9 cellular contexts compared by ENCODE assay signal in the genomic region with DNA sequence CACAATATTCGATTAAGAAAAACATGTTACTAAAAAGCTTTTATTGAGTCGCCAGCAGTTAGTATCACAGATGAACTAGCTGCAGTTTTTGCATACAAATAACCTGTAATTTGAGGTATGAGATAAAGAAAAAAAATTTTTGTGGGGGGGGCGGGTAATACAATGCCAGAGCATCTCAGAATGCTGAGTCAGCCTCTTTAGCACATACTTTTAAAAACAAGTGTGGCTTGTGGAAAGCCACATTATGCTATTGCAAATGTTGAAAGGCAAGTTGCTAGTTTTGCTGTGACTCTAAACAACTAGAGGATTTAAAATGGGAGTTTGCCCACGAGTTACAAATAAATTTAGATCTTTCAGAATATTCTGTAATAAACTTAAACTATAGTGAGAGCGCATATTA. TPM values are rescaled to one million over a fixed set of nuclear protein-coding genes. Genes with fewer than 3 reads are reported as not detected.
DNase-seq lines count a peak whose midpoint lies in the region; ATAC-seq, FAIRE-seq and TF ChIP-seq lines count a peak whose summit lies in the region.
"Not testable (repeated sequence)": the region's sequence is repeated elsewhere in the genome, so short reads cannot be mapped to it uniquely, and the experiment has no call there.
"Had no signal": no experiment of that assay in that cellular context is flagged by ENCODE, and none has a peak within 500 bp of the region (broad histone marks: within the 10 kb centered on the region; RNA-seq: fewer than 3 reads in every experiment).

No MANE protein-coding gene starts in this region.

- H2AFZ ChIP-seq in IMR-90 (replicated peaks; ENCODE audit: low read length, poor library complexity); astrocyte (ENCODE audit: low read depth, low read length): not testable (repeated sequence)

- H3K27me3 Mint-ChIP-seq in HFFc6 (ENCODE audit: insufficient read depth); astrocyte (ENCODE audit: low read depth, unreplicated experiment): not testable (repeated sequence)

- H3K27ac Mint-ChIP-seq in HFFc6 = not testable (repeated sequence)
- peak overlapping the region; percentile 72 for H3K27ac Mint-ChIP-seq in astrocyte (ENCODE audit: unreplicated experiment)

- not testable (repeated sequence) for FAIRE-seq in astrocyte (lab: Jason Lieb, UNC)

- dilution Hi-C loops in IMR-90 (cut with HindIII; ENCODE audit: low sequenced_read_pairs, unreplicated experiment) = not testable (repeated sequence)

- H3K9me3 Mint-ChIP-seq in HFFc6; astrocyte (ENCODE audit: unreplicated experiment): not testable (repeated sequence)

- not testable (repeated sequence) for H4K20me1 ChIP-seq in IMR-90 (ENCODE audit: insufficient read depth, low read length); astrocyte (ENCODE audit: insufficient read depth, low read length)

- H3K27ac ChIP-seq in IMR-90 (ENCODE audit: insufficient read depth, low read length); astrocyte (ENCODE audit: low read depth, low read length); brain microvascular endothelial cell: not testable (repeated sequence)

- H4K8ac ChIP-seq in IMR-90 (ENCODE audit: low read depth in 2 of 2, low read length in 2 of 2) = not testable (repeated sequence)

- H3K79me2 ChIP-seq in astrocyte (ENCODE audit: insufficient read depth, low read length) = not testable (repeated sequence)

- H3K9ac ChIP-seq in IMR-90 (ENCODE audit: low read depth, low read length); astrocyte (ENCODE audit: low read length): not testable (repeated sequence)

- H3K9me1 ChIP-seq in IMR-90 (ENCODE audit: insufficient read depth, low read length) = not testable (repeated sequence)

- H3K56ac ChIP-seq in IMR-90 (ENCODE audit: extremely low read depth, insufficient read depth, low read length) = not testable (repeated sequence)

- H2AK9ac ChIP-seq in IMR-90 (replicated peaks; ENCODE audit: low read depth, low read length, poor library complexity) = not testable (repeated sequence)

- peaks cover 54% of the 10 kb centered on the region for H3K4me1 Mint-ChIP-seq in HFFc6 (ENCODE audit: low read depth)
- not testable (repeated sequence) for H3K4me1 Mint-ChIP-seq in astrocyte (ENCODE audit: low read depth, unreplicated experiment)

- POLR2A ChIA-PET in IMR-90 (lab: Charles Lee; ENCODE audit: unreplicated experiment) = interaction anchor here (0.6 kb wide), 1 partner anchor 384 kb away, joined by 4 read pairs; no protein-coding TSS in a partner anchor

- BruUV-seq in IMR-90 (replicated peaks; lab: Mats Ljungman, UMichigan) = not testable (repeated sequence)

- not testable (repeated sequence) for H3K9me3 ChIP-seq in IMR-90 (ENCODE audit: control insufficient read depth, insufficient read depth, low read length); astrocyte (ENCODE audit: insufficient read depth, low read depth, low read length)

- not testable (repeated sequence) for H3K14ac ChIP-seq in IMR-90 (replicated peaks; ENCODE audit: low read depth, low read length)

- WGBS in IMR-90 (ENCODE audit: extremely low coverage in 2 of 2, insufficient read length in 1 of 2), 2 experiments = no CpG with 5 or more reads among the region's 5 CpGs

- not testable (repeated sequence) for H3K4ac ChIP-seq in IMR-90 (ENCODE audit: low read depth, low read length)

- not testable (repeated sequence) for ATAC-seq in IMR-90 (ENCODE audit: low read depth)

- H2BK20ac ChIP-seq in IMR-90 (ENCODE audit: low read depth, low read length) = not testable (repeated sequence)

- TF ChIP-seq POLR2A in IMR-90 (IDR thresholded peaks at IDR 0.05; ENCODE audit: low read depth, low read length) = not testable (repeated sequence)

- in situ Hi-C loops in IMR-90 (cut with MboI; ENCODE audit: low sequenced_read_pairs); brain microvascular endothelial cell (cut with HindIII; ENCODE audit: low pct_ligation_motif_present, low sequenced_read_pairs): not testable (repeated sequence)

- not testable (repeated sequence) for H3K79me1 ChIP-seq in IMR-90 (ENCODE audit: low read depth in 1 of 2, low read length in 2 of 2)

- not testable (repeated sequence) for TF ChIP-seq CTCF in AG10803 (conservative IDR thresholded peaks at IDR 0.05; ENCODE audit: low read length); HFFc6 (IDR thresholded peaks at IDR 0.05); IMR-90 (conservative IDR thresholded peaks at IDR 0.05; ENCODE audit: low read depth, low read length); astrocyte (IDR thresholded peaks at IDR 0.05; ENCODE audit: insufficient read depth, low read depth, low read length); brain microvascular endothelial cell (IDR thresholded peaks at IDR 0.05; ENCODE audit: low read depth, low read length, missing control alignments)

- not testable (repeated sequence) for H3K4me1 ChIP-seq in IMR-90 (ENCODE audit: control insufficient read depth, insufficient read depth, low read length); astrocyte (ENCODE audit: insufficient read depth, low read length)

- H3K4me3 Mint-ChIP-seq in HFFc6 = 0 out of 2 replicates have a peak overlapping the region, but pooled peaks have one; percentile 22
- H3K4me3 Mint-ChIP-seq in astrocyte (ENCODE audit: unreplicated experiment) = not testable (repeated sequence)

- H3K36me3 ChIP-seq in IMR-90 (ENCODE audit: control insufficient read depth, insufficient read depth, low read length); astrocyte (ENCODE audit: insufficient read depth, low read length); brain microvascular endothelial cell (replicated peaks): not testable (repeated sequence)

- H3K27me3 ChIP-seq in IMR-90 (ENCODE audit: control insufficient read depth, insufficient read depth, low read length); astrocyte (ENCODE audit: insufficient read depth, low read length); brain microvascular endothelial cell (replicated peaks): not testable (repeated sequence)

- DNase-seq in AG10803 (ENCODE audit: low read depth) (peak; percentile 10), astrocyte (ENCODE audit: low read depth) (peak; percentile 16), brain microvascular endothelial cell (peak; percentile 11), iris pigment epithelial cell (ENCODE audit: low read depth) (peak; percentile 14)
- DNase-seq in HFFc6, IMR-90: not testable (repeated sequence)

- CTCF ChIA-PET in IMR-90 (lab: Yijun Ruan, JAX) = not testable (repeated sequence)

- intact Hi-C loops in IMR-90 (cut with micrococcal nuclease) = not testable (repeated sequence)

- H3K4me3 ChIP-seq in AG10803 (ENCODE audit: low read length); IMR-90 (ENCODE audit: insufficient read depth, low read depth, low read length); astrocyte (ENCODE audit: insufficient read depth, low read depth, low read length); brain microvascular endothelial cell (ENCODE audit: low read depth, low read length): not testable (repeated sequence)

- H3K36me3 Mint-ChIP-seq in HFFc6 (ENCODE audit: low read depth); astrocyte (ENCODE audit: low read depth, unreplicated experiment): not testable (repeated sequence)

- H4K91ac ChIP-seq in IMR-90 (ENCODE audit: insufficient read depth, low read depth, low read length) = not testable (repeated sequence)

- H2BK5ac ChIP-seq in IMR-90 (ENCODE audit: low read depth, low read length, poor library complexity, severe bottlenecking) = not testable (repeated sequence)

- not testable (repeated sequence) for H3K23ac ChIP-seq in IMR-90 (ENCODE audit: low read depth, low read length)

- not testable (repeated sequence) for TF ChIP-seq RAD21 in IMR-90 (IDR thresholded peaks at IDR 0.05; ENCODE audit: low read length)

- not testable (repeated sequence) for H3K4me2 ChIP-seq in IMR-90 (ENCODE audit: low read depth, low read length); astrocyte (ENCODE audit: low read length)

- H2AK5ac ChIP-seq in IMR-90 (ENCODE audit: low read depth, low read length) = not testable (repeated sequence)

- not testable (repeated sequence) for H2BK15ac ChIP-seq in IMR-90 (ENCODE audit: low read depth, low read length)

- not testable (repeated sequence) for H4K5ac ChIP-seq in IMR-90 (ENCODE audit: low read depth, low read length)

- not testable (repeated sequence) for H2BK120ac ChIP-seq in IMR-90 (ENCODE audit: low read depth, low read length)

- not testable (repeated sequence) for H3K18ac ChIP-seq in IMR-90 (ENCODE audit: low read depth, low read length)

TF ChIP-seq in IMR-90, 13 proteins besides CTCF, POLR2A, EP300 and RAD21:
- TF ChIP-seq MAFK (IDR thresholded peaks at IDR 0.05; ENCODE audit: low read depth, low read length) = peak; percentile 90

RNA-seq across cellular contexts. Expression of a gene that starts 2.1 kb away (rescaled TPM):
- total RNA-seq in HFFc6 (2021; fragmentation: NEBNext Ultra II Directional; extraction: Animal tissue kit (Norgen Biotek cat#: 25700)) = 100 to 1,000 TPM in 1 of 6 experiments, 10 to 100 TPM in 5; 36.6 to 101 (median 92.6) TPM
- total RNA-seq in IMR-90 (2012; rRNA removed) (13.8 and 21.1 TPM in 2 replicates), astrocyte (1.1 and 1.3 TPM in 2 replicates)
- 7.9 and 8.3 TPM in 2 replicates for polyA plus RNA-seq in IMR-90 (2012; rRNA removed)
- 1.9 and 4.7 TPM in 2 replicates for polyA plus RNA-seq in IMR-90 (2012; cell fraction: cytosol; rRNA removed)
- 1.0 and 3.9 TPM in 2 replicates for polyA plus RNA-seq in IMR-90 (2012; cell fraction: nucleus; rRNA removed; ENCODE audit: low replicate concordance)
- total RNA-seq: CD4-positive, CD25-positive, alpha-beta regulatory T cell; LHCN-M2 had no signal
- polyA plus RNA-seq: CD4-positive, CD25-positive, alpha-beta regulatory T cell; CD8-positive, alpha-beta memory T cell had no signal
